Comparison of ENCODE assay signal across 9 cellular contexts in genomic region chr4:3193531-3194203, GRCh38. TPM values are rescaled to one million over a fixed set of nuclear protein-coding genes. Genes with fewer than 3 reads are reported as not detected.
DNase-seq lines count a peak whose midpoint lies in the region; ATAC-seq and TF ChIP-seq lines count a peak whose summit lies in the region.
"Had no signal": no experiment of that assay in that cellular context is flagged by ENCODE, and none has a peak within 500 bp of the region (broad histone marks: within the 10 kb centered on the region; RNA-seq: fewer than 3 reads in every experiment).

No MANE protein-coding gene starts in this region.

- WGBS in body of pancreas, 2 donors = 58 to 62% methylated on average over 6 of the region's 6 CpGs
- 65% methylated on average over 6 of the region's 6 CpGs for WGBS in lung, 2 donors

- H3K4me1 ChIP-seq in Loucy (ENCODE audit: insufficient read depth, low read length, poor library complexity, severe bottlenecking) = peaks cover 33% of the 10 kb centered on the region
- peaks cover 4% of the 10 kb centered on the region for H3K4me1 ChIP-seq in body of pancreas
- H3K4me1 ChIP-seq in lung (ENCODE audit: control insufficient read depth in 2 of 2, insufficient read depth in 2 of 2, low read length in 2 of 2) = no peaks in the 10 kb centered on the region

- H3K79me2 ChIP-seq in Loucy (ENCODE audit: insufficient read depth, low read length) = no peaks in the 10 kb centered on the region; the same call in 1 of the 2 replicates

- no peak overlapping the region for H3K4me2 ChIP-seq in Loucy (ENCODE audit: low read depth, low read length, poor library complexity, severe bottlenecking)

- H3K9ac ChIP-seq in Loucy (ENCODE audit: low read depth, low read length, poor library complexity, severe bottlenecking) = no peak overlapping the region

- ATAC-seq in body of pancreas (no peak), lung (ENCODE audit: insufficient read depth, low FRiP score) (no peak), HG02885 (IDR thresholded peaks at IDR 0.05; ENCODE audit: poor library complexity, unreplicated experiment) (no peak), HG02970 (IDR thresholded peaks at IDR 0.05; ENCODE audit: low FRiP score, unreplicated experiment) (no peak)

- no peaks in the 10 kb centered on the region for H3K9me2 ChIP-seq in Loucy (replicated peaks; ENCODE audit: low read depth, low read length)

- peak; percentile 7 for DNase-seq in DMS 273 (lab: John Stamatoyannopoulos, UW; ENCODE audit: unreplicated experiment)
- no peak for DNase-seq in body of pancreas
- no peak for DNase-seq in lung (ENCODE audit: low spot score)
- DNase-seq in stimulated activated CD4-positive, alpha-beta T cell treated with anti-CD3 and anti-CD28 coated beads, Interleukin-12 subunit alpha, Interleukin-12 subunit beta, amount 100 ng/mL, for 4 hours = no peak
- no peak for DNase-seq in effector CD4-positive, alpha-beta T cell
- DNase-seq: NCI-H345 had no signal

- H3K27ac ChIP-seq in body of pancreas (no peak overlapping the region), lung (ENCODE audit: low read depth in 1 of 2, low read length in 1 of 2) (no peak overlapping the region)

- no peak overlapping the region for H2AFZ ChIP-seq in Loucy (ENCODE audit: low read length)

- H3K4me3 ChIP-seq in Loucy (ENCODE audit: low read length, poor library complexity, severe bottlenecking) (no peak overlapping the region), body of pancreas (no peak overlapping the region), lung (no peak overlapping the region)

- TF ChIP-seq CTCF in Loucy (conservative IDR thresholded peaks at IDR 0.05; ENCODE audit: low read length) (peak; percentile 74), body of pancreas (IDR thresholded peaks at IDR 0.05) (peak in 6 of 7 experiments; percentile 14 to 52 (median 40)), lung (IDR thresholded peaks at IDR 0.05; ENCODE audit: control extremely low read depth, extremely low read depth) (peak; percentile 33)

- no peak for TF ChIP-seq POLR2A in body of pancreas (IDR thresholded peaks at IDR 0.05)

- H3K9me3 ChIP-seq in Loucy (ENCODE audit: insufficient read depth, low read depth, low read length) = no peaks in the 10 kb centered on the region
- H3K9me3 ChIP-seq in body of pancreas = no peaks in the 10 kb centered on the region
- no peaks in the 10 kb centered on the region for H3K9me3 ChIP-seq in lung (ENCODE audit: control insufficient read depth in 2 of 2, insufficient read depth in 1 of 2, low read length in 1 of 2)

- intact Hi-C loops in body of pancreas (cut with DNase I) = no loop called here

- H3K36me3 ChIP-seq in Loucy (ENCODE audit: insufficient read depth, low read length) (peaks cover 21% of the 10 kb centered on the region; the same call in 1 of the 2 replicates), body of pancreas (replicated peaks in 1 of 2; ENCODE audit: insufficient read depth in 1 of 2, low read depth in 2 of 2) (peaks cover 0 to 19% of the 10 kb centered on the region in 2 donors), lung (ENCODE audit: control insufficient read depth in 2 of 2, insufficient read depth in 2 of 2, low read length in 2 of 2) (peaks cover 8 to 36% of the 10 kb centered on the region in 2 donors)

- no peaks in the 10 kb centered on the region for H4K20me1 ChIP-seq in Loucy (ENCODE audit: insufficient read depth, low read length, poor library complexity, severe bottlenecking)

- no peaks in the 10 kb centered on the region for H3K27me3 ChIP-seq in Loucy (ENCODE audit: insufficient read depth, low read length, poor library complexity, severe bottlenecking)
- H3K27me3 ChIP-seq in body of pancreas = no peaks in the 10 kb centered on the region
- H3K27me3 ChIP-seq in lung (ENCODE audit: control insufficient read depth, insufficient read depth) = no peaks in the 10 kb centered on the region

- H3F3A ChIP-seq in Loucy (ENCODE audit: low read depth) = no peaks in the 10 kb centered on the region

RNA-seq across cellular contexts. Expression of gene MSANTD1, which starts 55.3 kb away (rescaled TPM):
- total RNA-seq in body of pancreas (1 to 10 TPM; 2.6 to 3.6 TPM), lung (1 to 10 TPM; 1.1 to 1.4 TPM)
- polyA plus RNA-seq in lung = under 1 TPM; 0.35 to 0.63 TPM
